ENCODE assay signal across 8 cellular contexts in genomic region chr15:44663410-44664272, GRCh38. TPM values are rescaled to one million over a fixed set of nuclear protein-coding genes. Genes with fewer than 3 reads are reported as not detected.
A peak's percentile ranks its signal among the peaks of the same experiment; 100 is the strongest.
DNase-seq lines count a peak whose midpoint lies in the region; ATAC-seq lines count a peak whose summit lies in the region.

Gene SPG11 (minus strand): TSS chr15:44663662. CDS start chr15:44663647, 15 bp downstream.

- peak; percentile 65 to 98 (median 94) for DNase-seq in C1 segment of cervical spinal cord (lab: John Stamatoyannopoulos, UW)
- peak; percentile 99 for DNase-seq in NCI-H69 (lab: John Stamatoyannopoulos, UW)
- peak; percentile 94 for DNase-seq in activated CD4-positive, alpha-beta T cell treated with anti-CD3 and anti-CD28 coated beads, Interleukin-2, amount 50 U/mL, for 1 hour
- DNase-seq in dedifferentiated amniotic fluid mesenchymal stem cell (ENCODE audit: extremely low spot score), result peak; percentile 99
- peak; percentile 98 for DNase-seq in left lobe of liver (ENCODE audit: low spot score)
- peak; percentile 96 to 98 for DNase-seq in stimulated activated CD4-positive, alpha-beta T cell treated with anti-CD3 and anti-CD28 coated beads, Interleukin-2, amount 100 ng/mL, for 48 hours

- peak; percentile 86 for ATAC-seq in GM19324 (IDR thresholded peaks at IDR 0.05; ENCODE audit: low FRiP score, unreplicated experiment)
- peak; percentile 63 for ATAC-seq in HG03520 (IDR thresholded peaks at IDR 0.05; ENCODE audit: unreplicated experiment)
- peak; percentile 95 for ATAC-seq in left lobe of liver

RNA-seq across cellular contexts. Expression of gene SPG11, which starts in this region (rescaled TPM):
- total RNA-seq in left lobe of liver, result 40.6 TPM

Comparison
In these comparisons a context has a peak if more than half of its experiments do, and no peak if none do; other contexts are left out.
1. Peak in every context shown above with its lines: DNase-seq and ATAC-seq.